In the genomic region with DNA sequence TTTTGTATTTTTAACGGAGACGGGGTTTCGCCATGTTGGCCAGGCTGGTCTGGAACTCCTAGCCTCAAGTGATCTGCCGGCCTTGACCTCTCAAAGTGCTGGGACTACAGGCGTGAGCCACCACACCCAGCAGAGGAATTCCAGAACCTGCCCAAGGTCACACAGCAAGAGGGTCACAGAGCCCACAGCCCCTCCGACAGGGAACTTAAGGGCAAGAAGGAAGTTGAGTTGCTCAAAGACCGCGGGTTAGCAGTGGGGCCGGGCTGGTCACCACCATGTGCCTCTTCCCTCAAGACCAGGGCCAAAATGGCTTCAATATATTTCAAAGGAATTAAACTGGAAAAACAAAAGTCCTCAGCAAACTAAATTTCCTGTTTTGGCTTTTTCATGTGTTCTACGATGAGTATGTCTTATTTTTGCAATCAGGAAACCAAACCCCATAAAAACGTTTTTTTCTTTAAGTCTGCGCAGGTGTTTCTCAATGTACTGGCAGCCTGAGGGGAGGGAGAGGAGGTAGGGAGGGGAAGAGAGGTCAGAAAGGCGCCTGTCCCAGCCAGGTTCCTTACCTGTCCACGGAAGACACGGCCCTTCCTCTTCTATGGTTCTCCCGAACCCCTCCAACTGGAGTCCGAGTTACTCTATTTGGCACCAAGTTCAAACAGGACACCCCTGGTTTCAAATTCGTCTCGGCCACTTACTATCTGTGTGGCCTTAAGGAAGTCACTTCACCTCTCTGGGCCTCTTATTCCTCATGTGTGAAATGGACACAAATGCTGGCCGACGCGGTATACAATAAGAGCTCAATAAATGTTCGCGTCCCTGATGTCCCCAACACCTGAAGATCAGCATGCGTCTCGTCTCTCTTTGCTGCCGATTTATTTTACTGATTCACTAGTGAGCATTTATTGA, we compare ENCODE assay signal across 1 cellular context.
TF ChIP-seq lines count a peak whose summit lies in the region.

No MANE protein-coding gene starts in this region.

TF ChIP-seq in K562, 482 proteins besides CTCF, POLR2A, EP300 and RAD21 (continued from another document):
- TF ChIP-seq, protein P1, sequence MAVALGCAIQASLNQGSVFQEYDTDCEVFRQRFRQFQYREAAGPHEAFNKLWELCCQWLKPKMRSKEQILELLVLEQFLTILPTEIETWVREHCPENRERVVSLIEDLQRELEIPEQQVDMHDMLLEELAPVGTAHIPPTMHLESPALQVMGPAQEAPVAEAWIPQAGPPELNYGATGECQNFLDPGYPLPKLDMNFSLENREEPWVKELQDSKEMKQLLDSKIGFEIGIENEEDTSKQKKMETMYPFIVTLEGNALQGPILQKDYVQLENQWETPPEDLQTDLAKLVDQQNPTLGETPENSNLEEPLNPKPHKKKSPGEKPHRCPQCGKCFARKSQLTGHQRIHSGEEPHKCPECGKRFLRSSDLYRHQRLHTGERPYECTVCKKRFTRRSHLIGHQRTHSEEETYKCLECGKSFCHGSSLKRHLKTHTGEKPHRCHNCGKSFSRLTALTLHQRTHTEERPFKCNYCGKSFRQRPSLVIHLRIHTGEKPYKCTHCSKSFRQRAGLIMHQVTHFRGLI (CRISPR knock-in tag; IDR thresholded peaks at IDR 0.05) = no peak
- TF ChIP-seq FOXK2 (conservative IDR thresholded peaks at IDR 0.05 in 1 of 2, IDR thresholded peaks at IDR 0.05 in 1 of 2; ENCODE audit: low read depth in 2 of 2) (peak in 1 of 2 experiments; percentile 82; a peak in 2 of 4 replicates), HDAC6 (IDR thresholded peaks at IDR 0.05; ENCODE audit: low read depth, low read length) (no peak), SNIP1 (IDR thresholded peaks at IDR 0.05; ENCODE audit: low read depth) (0 out of 2 replicates have a peak, but pooled peaks have one; percentile 25), RB1 (IDR thresholded peaks at IDR 0.05; ENCODE audit: low read depth) (no peak), ZNF583 (CRISPR knock-in tag; IDR thresholded peaks at IDR 0.05) (no peak), TBL1XR1 (IDR thresholded peaks at IDR 0.05; ENCODE audit: low read length in 2 of 2) (no peak), PYGO2 (tag; IDR thresholded peaks at IDR 0.05) (no peak), RBM25 (IDR thresholded peaks at IDR 0.05; ENCODE audit: low read depth, low read length, severe bottlenecking) (peak; percentile 54), RBM39 (optimal IDR thresholded peaks at IDR 0.05; ENCODE audit: low read depth, low read length) (no peak), ELF1 (tag; IDR thresholded peaks at IDR 0.05) (no peak), RAD51 (IDR thresholded peaks at IDR 0.05; ENCODE audit: borderline replicate concordance, low read depth) (no peak), JUNB (CRISPR knock-in tag; conservative IDR thresholded peaks at IDR 0.05) (no peak), ZNF263 (CRISPR knock-in tag; IDR thresholded peaks at IDR 0.05; ENCODE audit: borderline replicate concordance) (no peak), PHB (CRISPR knock-in tag; IDR thresholded peaks at IDR 0.05) (no peak), KLF1 (tag; IDR thresholded peaks at IDR 0.05) (no peak), ADNP (tag; IDR thresholded peaks at IDR 0.05) (peak; percentile 80)
- TF ChIP-seq, protein P2, sequence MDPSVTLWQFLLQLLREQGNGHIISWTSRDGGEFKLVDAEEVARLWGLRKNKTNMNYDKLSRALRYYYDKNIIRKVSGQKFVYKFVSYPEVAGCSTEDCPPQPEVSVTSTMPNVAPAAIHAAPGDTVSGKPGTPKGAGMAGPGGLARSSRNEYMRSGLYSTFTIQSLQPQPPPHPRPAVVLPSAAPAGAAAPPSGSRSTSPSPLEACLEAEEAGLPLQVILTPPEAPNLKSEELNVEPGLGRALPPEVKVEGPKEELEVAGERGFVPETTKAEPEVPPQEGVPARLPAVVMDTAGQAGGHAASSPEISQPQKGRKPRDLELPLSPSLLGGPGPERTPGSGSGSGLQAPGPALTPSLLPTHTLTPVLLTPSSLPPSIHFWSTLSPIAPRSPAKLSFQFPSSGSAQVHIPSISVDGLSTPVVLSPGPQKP (CRISPR knock-in tag; IDR thresholded peaks at IDR 0.05) = no peak
- TF ChIP-seq, protein P3, sequence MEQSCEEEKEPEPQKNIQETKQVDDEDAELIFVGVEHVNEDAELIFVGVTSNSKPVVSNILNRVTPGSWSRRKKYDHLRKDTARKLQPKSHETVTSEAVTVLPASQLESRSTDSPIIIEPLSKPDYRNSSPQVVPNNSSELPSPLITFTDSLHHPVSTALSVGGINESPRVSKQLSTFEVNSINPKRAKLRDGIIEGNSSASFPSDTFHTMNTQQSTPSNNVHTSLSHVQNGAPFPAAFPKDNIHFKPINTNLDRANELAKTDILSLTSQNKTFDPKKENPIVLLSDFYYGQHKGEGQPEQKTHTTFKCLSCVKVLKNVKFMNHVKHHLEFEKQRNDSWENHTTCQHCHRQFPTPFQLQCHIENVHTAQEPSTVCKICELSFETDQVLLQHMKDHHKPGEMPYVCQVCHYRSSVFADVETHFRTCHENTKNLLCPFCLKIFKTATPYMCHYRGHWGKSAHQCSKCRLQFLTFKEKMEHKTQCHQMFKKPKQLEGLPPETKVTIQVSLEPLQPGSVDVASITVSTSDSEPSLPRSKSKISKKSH (CRISPR knock-in tag; IDR thresholded peaks at IDR 0.05) = no peak
- TF ChIP-seq, protein P4, sequence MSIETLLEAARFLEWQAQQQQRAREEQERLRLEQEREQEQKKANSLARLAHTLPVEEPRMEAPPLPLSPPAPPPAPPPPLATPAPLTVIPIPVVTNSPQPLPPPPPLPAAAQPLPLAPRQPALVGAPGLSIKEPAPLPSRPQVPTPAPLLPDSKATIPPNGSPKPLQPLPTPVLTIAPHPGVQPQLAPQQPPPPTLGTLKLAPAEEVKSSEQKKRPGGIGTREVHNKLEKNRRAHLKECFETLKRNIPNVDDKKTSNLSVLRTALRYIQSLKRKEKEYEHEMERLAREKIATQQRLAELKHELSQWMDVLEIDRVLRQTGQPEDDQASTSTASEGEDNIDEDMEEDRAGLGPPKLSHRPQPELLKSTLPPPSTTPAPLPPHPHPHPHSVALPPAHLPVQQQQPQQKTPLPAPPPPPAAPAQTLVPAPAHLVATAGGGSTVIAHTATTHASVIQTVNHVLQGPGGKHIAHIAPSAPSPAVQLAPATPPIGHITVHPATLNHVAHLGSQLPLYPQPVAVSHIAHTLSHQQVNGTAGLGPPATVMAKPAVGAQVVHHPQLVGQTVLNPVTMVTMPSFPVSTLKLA (conservative IDR thresholded peaks at IDR 0.05) = 0 out of 4 replicates have a peak, but pooled peaks have one; percentile 27 to 38
TF ChIP-seq in K562: peak in this region for 44.
